Comparison of ENCODE assay signal across 9 cellular contexts in genomic region chr12:94140556-94140955, GRCh38. TPM values are rescaled to one million over a fixed set of nuclear protein-coding genes. Genes with fewer than 3 reads are reported as not detected.
DNase-seq lines count a peak whose midpoint lies in the region; ATAC-seq and TF ChIP-seq lines count a peak whose summit lies in the region.
"Had no signal": no experiment of that assay in that cellular context is flagged by ENCODE, and none has a peak within 500 bp of the region (broad histone marks: within the 10 kb centered on the region; RNA-seq: fewer than 3 reads in every experiment).

No MANE protein-coding gene starts in this region.

- no peak for TF ChIP-seq CTCF in coronary artery (IDR thresholded peaks at IDR 0.05)

- no peaks in the 10 kb centered on the region for H3K36me3 Mint-ChIP-seq in natural killer cell treated with Interleukin-12 subunit alpha and Interleukin-12 subunit beta and Interleukin-15 and Interleukin-18, amount 100 ng/mL, for 72 hours

- H3K4me3 ChIP-seq in SJCRH30, result no peak overlapping the region
- H3K4me3 ChIP-seq in coronary artery, result no peak overlapping the region
- H3K4me3 ChIP-seq: pancreas had no signal

- H3K36me3 ChIP-seq in SJCRH30, result no peaks in the 10 kb centered on the region
- H3K36me3 ChIP-seq: pancreas had no signal

- H3K4me1 Mint-ChIP-seq in natural killer cell treated with Interleukin-12 subunit alpha and Interleukin-12 subunit beta and Interleukin-15 and Interleukin-18, amount 100 ng/mL, for 72 hours (ENCODE audit: low read depth in 2 of 2), result peaks cover 0 to under 1% of the 10 kb centered on the region in 2 donors

- H3K9me3 Mint-ChIP-seq in natural killer cell treated with Interleukin-12 subunit alpha and Interleukin-12 subunit beta and Interleukin-15 and Interleukin-18, amount 100 ng/mL, for 72 hours, result no peaks in the 10 kb centered on the region

- peak; percentile 75 to 79 for ATAC-seq in natural killer cell treated with Interleukin-12 subunit alpha and Interleukin-12 subunit beta and Interleukin-15 and Interleukin-18, amount 100 ng/mL, for 72 hours

- peak; percentile 25 for DNase-seq in NCI-H345 (lab: John Stamatoyannopoulos, UW)
- DNase-seq in NCI-H345 treated with DMSO at 0.1 percent for 48 hours (lab: John Stamatoyannopoulos, UW; ENCODE audit: unreplicated experiment), result no peak
- DNase-seq in SJCRH30, result peak; percentile 22 to 30
- peak; percentile 27 for DNase-seq in activated naive CD8-positive, alpha-beta T cell treated with anti-CD3 and anti-CD28 coated beads, Interleukin-2, amount 50 U/mL, for 16 hours (ENCODE audit: low read depth, low spot score)
- DNase-seq in natural killer cell treated with Interleukin-12 subunit alpha and Interleukin-12 subunit beta and Interleukin-15 and Interleukin-18, amount 100 ng/mL, for 72 hours (ENCODE audit: low spot score), result no peak
- no peak for DNase-seq in SK-N-DZ (ENCODE audit: low spot score)
- no peak for DNase-seq in coronary artery (ENCODE audit: low spot score)
- DNase-seq in inferior parietal cortex (ENCODE audit: extremely low spot score), result no peak

- H3K9me3 ChIP-seq in SJCRH30 (replicated peaks), result no peaks in the 10 kb centered on the region
- H3K9me3 ChIP-seq: pancreas had no signal

- no peak overlapping the region for H3K4me3 Mint-ChIP-seq in natural killer cell treated with Interleukin-12 subunit alpha and Interleukin-12 subunit beta and Interleukin-15 and Interleukin-18, amount 100 ng/mL, for 72 hours

- peaks cover 0 to 3% of the 10 kb centered on the region in 2 donors for H3K27me3 Mint-ChIP-seq in natural killer cell treated with Interleukin-12 subunit alpha and Interleukin-12 subunit beta and Interleukin-15 and Interleukin-18, amount 100 ng/mL, for 72 hours

- H3K4me1 ChIP-seq in SJCRH30, result no peaks in the 10 kb centered on the region
- H3K4me1 ChIP-seq: pancreas had no signal

- peak overlapping the region in 1 of 2 donors; percentile 54 for H3K27ac Mint-ChIP-seq in natural killer cell treated with Interleukin-12 subunit alpha and Interleukin-12 subunit beta and Interleukin-15 and Interleukin-18, amount 100 ng/mL, for 72 hours

- H3K27me3 ChIP-seq in SJCRH30, result no peaks in the 10 kb centered on the region
- H3K27me3 ChIP-seq: pancreas had no signal

- H3K27ac ChIP-seq in SJCRH30 (no peak overlapping the region), coronary artery (no peak overlapping the region)
- H3K27ac ChIP-seq: pancreas had no signal

RNA-seq across cellular contexts. Expression of gene PLXNC1, which starts 7.8 kb away (rescaled TPM):
- 0.05 and 0.08 TPM in 2 replicates for total RNA-seq in SJCRH30 (2014; rRNA removed; shearing (Covaris generic))
- total RNA-seq in natural killer cell treated with Interleukin-12 subunit alpha and Interleukin-12 subunit beta and Interleukin-15 and Interleukin-18, amount 100 ng/mL, for 72 hours, result 10 to 100 TPM; 14.7 to 20.6 TPM
- polyA plus RNA-seq in SK-N-DZ (2014; cell fraction: cytosol; rRNA removed), result 0.50 and 0.96 TPM in 2 replicates
- polyA plus RNA-seq in SK-N-DZ (2014; cell fraction: nucleus; rRNA removed), result 0.95 and 1.1 TPM in 2 replicates

Comparison
In these comparisons a context has a peak if more than half of its experiments do, and no peak if none do; other contexts are left out.
1. DNase-seq: peak in NCI-H345 (single experiment), SJCRH30 (2 of 2) and activated naive CD8-positive, alpha-beta T cell treated with anti-CD3 and anti-CD28 coated beads, Interleukin-2, amount 50 U/mL, for 16 hours (single experiment); none in NCI-H345 treated with DMSO at 0.1 percent for 48 hours (single experiment), natural killer cell treated with Interleukin-12 subunit alpha and Interleukin-12 subunit beta and Interleukin-15 and Interleukin-18, amount 100 ng/mL, for 72 hours (single experiment), SK-N-DZ (single experiment), coronary artery (single experiment) and inferior parietal cortex (single experiment).
2. RNA of gene PLXNC1, which starts 7.8 kb away (total RNA-seq): 14.7 to 20.6 TPM in natural killer cell treated with Interleukin-12 subunit alpha and Interleukin-12 subunit beta and Interleukin-15 and Interleukin-18, amount 100 ng/mL, for 72 hours; 0.05 to 0.08 TPM in SJCRH30; every median in the first group is over 10 times any median in the second.